ENCODE assay signal across 1 cellular context in genomic region chr21:32604484-32604883, GRCh38.
TF ChIP-seq lines count a peak whose summit lies in the region.

No MANE protein-coding gene starts in this region.

TF ChIP-seq in WTC11, 78 proteins besides CTCF, POLR2A, EP300 and RAD21 (continued from another document):
- TF ChIP-seq, protein P1, sequence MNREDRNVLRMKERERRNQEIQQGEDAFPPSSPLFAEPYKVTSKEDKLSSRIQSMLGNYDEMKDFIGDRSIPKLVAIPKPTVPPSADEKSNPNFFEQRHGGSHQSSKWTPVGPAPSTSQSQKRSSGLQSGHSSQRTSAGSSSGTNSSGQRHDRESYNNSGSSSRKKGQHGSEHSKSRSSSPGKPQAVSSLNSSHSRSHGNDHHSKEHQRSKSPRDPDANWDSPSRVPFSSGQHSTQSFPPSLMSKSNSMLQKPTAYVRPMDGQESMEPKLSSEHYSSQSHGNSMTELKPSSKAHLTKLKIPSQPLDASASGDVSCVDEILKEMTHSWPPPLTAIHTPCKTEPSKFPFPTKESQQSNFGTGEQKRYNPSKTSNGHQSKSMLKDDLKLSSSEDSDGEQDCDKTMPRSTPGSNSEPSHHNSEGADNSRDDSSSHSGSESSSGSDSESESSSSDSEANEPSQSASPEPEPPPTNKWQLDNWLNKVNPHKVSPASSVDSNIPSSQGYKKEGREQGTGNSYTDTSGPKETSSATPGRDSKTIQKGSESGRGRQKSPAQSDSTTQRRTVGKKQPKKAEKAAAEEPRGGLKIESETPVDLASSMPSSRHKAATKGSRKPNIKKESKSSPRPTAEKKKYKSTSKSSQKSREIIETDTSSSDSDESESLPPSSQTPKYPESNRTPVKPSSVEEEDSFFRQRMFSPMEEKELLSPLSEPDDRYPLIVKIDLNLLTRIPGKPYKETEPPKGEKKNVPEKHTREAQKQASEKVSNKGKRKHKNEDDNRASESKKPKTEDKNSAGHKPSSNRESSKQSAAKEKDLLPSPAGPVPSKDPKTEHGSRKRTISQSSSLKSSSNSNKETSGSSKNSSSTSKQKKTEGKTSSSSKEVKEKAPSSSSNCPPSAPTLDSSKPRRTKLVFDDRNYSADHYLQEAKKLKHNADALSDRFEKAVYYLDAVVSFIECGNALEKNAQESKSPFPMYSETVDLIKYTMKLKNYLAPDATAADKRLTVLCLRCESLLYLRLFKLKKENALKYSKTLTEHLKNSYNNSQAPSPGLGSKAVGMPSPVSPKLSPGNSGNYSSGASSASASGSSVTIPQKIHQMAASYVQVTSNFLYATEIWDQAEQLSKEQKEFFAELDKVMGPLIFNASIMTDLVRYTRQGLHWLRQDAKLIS (CRISPR knock-in tag; IDR thresholded peaks at IDR 0.05; ENCODE audit: borderline replicate concordance): 0 out of 2 replicates have a peak, but pooled peaks have one; percentile 28
- TF ChIP-seq USF1 (CRISPR knock-in tag; IDR thresholded peaks at IDR 0.05) (peak; percentile 16; the same call in 1 of the 2 replicates), JAZF1 (CRISPR knock-in tag; IDR thresholded peaks at IDR 0.05) (no peak)
